ENCODE assay signal across 20 cellular contexts in the genomic region with DNA sequence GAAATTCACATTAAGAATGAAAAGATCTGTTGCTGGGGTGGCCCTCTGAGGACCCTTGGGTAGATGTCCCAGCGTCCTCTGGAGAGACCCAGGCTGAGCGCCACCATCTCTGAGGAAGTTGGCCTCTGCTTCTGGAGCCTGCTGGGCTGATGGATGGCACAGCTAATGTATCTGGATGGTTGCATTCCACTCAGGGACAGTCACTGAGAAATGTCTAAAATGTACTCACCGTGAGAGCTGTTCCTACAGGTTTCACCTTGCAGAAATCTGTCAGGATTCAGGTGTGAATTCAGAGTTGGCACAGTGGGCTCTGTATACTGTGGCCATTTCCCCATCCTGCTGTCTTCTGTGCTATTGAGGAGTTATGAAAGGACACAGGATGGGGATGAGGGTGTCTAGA.
DNase-seq lines count a peak whose midpoint lies in the region; ATAC-seq and TF ChIP-seq lines count a peak whose summit lies in the region.
"Had no signal": no experiment of that assay in that cellular context is flagged by ENCODE, and none has a peak within 500 bp of the region (broad histone marks: within the 10 kb centered on the region; RNA-seq: fewer than 3 reads in every experiment).

No MANE protein-coding gene starts in this region.

- no peak overlapping the region for H3K9ac ChIP-seq in neuronal stem cell (ENCODE audit: low read depth, low read length, poor library complexity)
- H3K9ac ChIP-seq: BLaER1 had no signal

- no peak overlapping the region for H2BK15ac ChIP-seq in neuronal stem cell (ENCODE audit: low read length)

- H3K36me3 ChIP-seq in right atrium auricular region = no peaks in the 10 kb centered on the region
- H3K36me3 ChIP-seq in neuronal stem cell (replicated peaks in 1 of 2; ENCODE audit: control insufficient read depth in 2 of 2, insufficient read depth in 2 of 2, low read length in 2 of 2) = no peaks in the 10 kb centered on the region
- H3K36me3 ChIP-seq in testis (ENCODE audit: low read depth, missing control alignments) = no peaks in the 10 kb centered on the region
- H3K36me3 ChIP-seq: BE2C, BLaER1 had no signal

- H3K4me2 ChIP-seq in neuronal stem cell (ENCODE audit: insufficient read depth, low read length, poor library complexity, severe bottlenecking) = no peak overlapping the region
- H3K4me2 ChIP-seq: BLaER1 had no signal

- peak overlapping the region; percentile 11 for H2AK5ac ChIP-seq in neuronal stem cell (ENCODE audit: low read depth, low read length)

- H3K27ac ChIP-seq in right atrium auricular region (no peak overlapping the region), neuronal stem cell (replicated peaks; ENCODE audit: low read length) (no peak overlapping the region), testis (no peak overlapping the region)
- H3K27ac ChIP-seq: BLaER1 had no signal

- intact Hi-C loops in cardiac septum (cut with DNase I) (no loop called here), testis (cut with DNase I; ENCODE audit: low total_unique reads) (no loop called here)

- no peak for TF ChIP-seq CTCF in right atrium auricular region (IDR thresholded peaks at IDR 0.05)
- no peak for TF ChIP-seq CTCF in testis (IDR thresholded peaks at IDR 0.05)

- no peak overlapping the region for H3K14ac ChIP-seq in neuronal stem cell (ENCODE audit: low read length)

- no peak overlapping the region for H3K4ac ChIP-seq in neuronal stem cell (ENCODE audit: low read length)

- H3K4me1 ChIP-seq in right atrium auricular region (no peaks in the 10 kb centered on the region), neuronal stem cell (ENCODE audit: control insufficient read depth in 2 of 2, insufficient read depth in 1 of 2, low read depth in 1 of 2, low read length in 2 of 2) (peaks cover 0 to 29% of the 10 kb centered on the region in 2 donors), testis (peaks cover 9% of the 10 kb centered on the region)
- H3K4me1 ChIP-seq: BE2C had no signal

- H4K8ac ChIP-seq in neuronal stem cell (ENCODE audit: low read depth, low read length) = no peak overlapping the region

- DNase-seq in cardiac septum (ENCODE audit: low spot score) (peak; percentile 50), right atrium auricular region (ENCODE audit: low spot score) (no peak), cerebellar cortex (ENCODE audit: low spot score) (peak; percentile 57), neuronal stem cell (ENCODE audit: low spot score) (no peak), testis (no peak), DMS153 treated with DMSO at 0.1 percent for 48 hours (lab: John Stamatoyannopoulos, UW; ENCODE audit: unreplicated experiment) (no peak)
- DNase-seq: 8988T; ACHN; BE2C; CD4-positive, alpha-beta memory T cell; CD4-positive, CD25-positive, alpha-beta regulatory T cell; CD8-positive, alpha-beta memory T cell; COR-L47; DMS 273 treated with DMSO at 0.1 percent for 48 hours; DMS153; DMS79 treated with DMSO at 0.1 percent for 48 hours; GDM1 had no signal

- no peak for TF ChIP-seq POLR2A in testis (IDR thresholded peaks at IDR 0.05)

- H3K27me3 ChIP-seq in right atrium auricular region (no peaks in the 10 kb centered on the region), neuronal stem cell (ENCODE audit: control insufficient read depth in 3 of 3, insufficient read depth in 3 of 3, low read depth in 1 of 3, low read length in 3 of 3) (no peaks in the 10 kb centered on the region), testis (no peaks in the 10 kb centered on the region)
- H3K27me3 ChIP-seq: BE2C, BLaER1 had no signal

- H3K4me3 ChIP-seq in right atrium auricular region (no peak overlapping the region), neuronal stem cell (ENCODE audit: low read length in 2 of 2) (no peak overlapping the region), testis (no peak overlapping the region)
- H3K4me3 ChIP-seq: BLaER1, GM12878 had no signal

- H3K9me3 ChIP-seq in right atrium auricular region (no peaks in the 10 kb centered on the region), neuronal stem cell (replicated peaks in 1 of 2; ENCODE audit: control insufficient read depth in 2 of 2, insufficient read depth in 1 of 2, low read depth in 1 of 2, low read length in 2 of 2) (peaks cover 0 to 2% of the 10 kb centered on the region in 2 donors), testis (no peaks in the 10 kb centered on the region)
- H3K9me3 ChIP-seq: BE2C, BLaER1 had no signal

- peaks cover 2% of the 10 kb centered on the region for H3K79me1 ChIP-seq in neuronal stem cell (ENCODE audit: low read depth, low read length)

- H2AFZ ChIP-seq in neuronal stem cell (ENCODE audit: low read length) = no peak overlapping the region

- ATAC-seq in HG03354 (IDR thresholded peaks at IDR 0.05; ENCODE audit: poor library complexity, severe bottlenecking, unreplicated experiment) = no peak
- ATAC-seq: GM12878 had no signal

- no peak overlapping the region for H3K23ac ChIP-seq in neuronal stem cell (ENCODE audit: low read depth, low read length, poor library complexity)

- H4K91ac ChIP-seq in neuronal stem cell (ENCODE audit: low read depth, low read length, poor library complexity) = no peak overlapping the region

- H3K18ac ChIP-seq in neuronal stem cell (ENCODE audit: low read length) = no peak overlapping the region

- no peak overlapping the region for H2BK5ac ChIP-seq in neuronal stem cell (ENCODE audit: low read length)

- H2BK120ac ChIP-seq in neuronal stem cell (ENCODE audit: low read depth, low read length) = no peak overlapping the region

- no peak overlapping the region for H2BK12ac ChIP-seq in neuronal stem cell (ENCODE audit: low read length)

- no CpG with 5 or more reads among the region's 3 CpGs for WGBS in neuronal stem cell (ENCODE audit: extremely low coverage in 2 of 2, insufficient read length in 2 of 2, insufficient replicate concordance in 1 of 2), 2 donors
- WGBS in testis, 2 donors = 95 to 100% methylated on average over 1 to 3 of the region's 3 CpGs

Comparison
In these comparisons a context has a peak if more than half of its experiments do, and no peak if none do; other contexts are left out.
1. DNase-seq: peak in cardiac septum (single experiment) and cerebellar cortex (single experiment); none in right atrium auricular region (single experiment), neuronal stem cell (single experiment), testis (single experiment) and DMS153 treated with DMSO at 0.1 percent for 48 hours (single experiment).